In the genomic region with DNA sequence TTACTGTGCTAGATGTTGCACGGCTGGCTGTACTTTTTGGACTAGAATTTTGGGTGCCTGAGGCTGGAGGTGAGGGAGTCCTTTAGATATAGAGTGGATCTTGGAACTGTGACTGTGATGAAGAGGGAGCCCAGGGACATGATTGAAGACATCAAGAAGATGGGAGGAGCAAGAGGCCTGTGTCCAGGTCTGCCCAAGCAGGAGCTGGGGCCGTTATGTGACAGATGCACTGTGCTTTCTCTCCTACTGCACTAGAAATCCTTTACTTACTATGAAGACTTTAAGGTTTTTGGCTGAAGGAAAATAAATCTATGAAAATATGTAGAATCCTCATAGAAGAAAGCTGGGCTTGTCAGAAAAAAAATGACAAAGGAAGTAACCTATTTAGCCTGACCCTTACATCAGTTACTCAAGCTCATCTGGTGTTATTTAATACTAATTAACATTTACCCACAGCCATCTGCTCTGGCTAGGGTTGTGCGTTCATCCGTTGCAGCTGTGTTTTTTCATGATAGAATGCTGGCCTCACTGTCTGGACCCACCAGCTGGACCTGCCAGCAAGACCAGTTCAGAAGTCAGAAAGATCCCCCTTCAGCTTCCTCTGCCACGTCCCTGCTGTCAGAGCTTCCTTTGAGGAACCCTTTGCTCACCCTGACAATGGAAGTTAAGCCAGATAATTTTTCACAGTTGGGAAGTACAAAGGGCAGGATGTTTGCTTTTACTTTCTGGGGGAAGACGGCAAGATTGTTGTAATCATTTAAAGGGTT, we compare ENCODE assay signal across 13 cellular contexts. TPM values are rescaled to one million over a fixed set of nuclear protein-coding genes. Genes with fewer than 3 reads are reported as not detected.
DNase-seq lines count a peak whose midpoint lies in the region; ATAC-seq and TF ChIP-seq lines count a peak whose summit lies in the region.
"Had no signal": no experiment of that assay in that cellular context is flagged by ENCODE, and none has a peak within 500 bp of the region (broad histone marks: within the 10 kb centered on the region; RNA-seq: fewer than 3 reads in every experiment).

No MANE protein-coding gene starts in this region.

- H3K27me3 Mint-ChIP-seq in activated naive CD8-positive, alpha-beta T cell treated with anti-CD3 and anti-CD28 coated beads for 36 hours: no peaks in the 10 kb centered on the region

- H3K9me3 ChIP-seq in AG04450 (ENCODE audit: control insufficient read depth, insufficient read depth, low read length): no peaks in the 10 kb centered on the region
- H3K9me3 ChIP-seq in upper lobe of left lung: no peaks in the 10 kb centered on the region
- H3K9me3 ChIP-seq: neutrophil had no signal

- peak; percentile 15 for DNase-seq in AG04450 (ENCODE audit: low read depth, low spot score)
- peak; percentile 21 for DNase-seq in Daoy (ENCODE audit: low read depth)
- DNase-seq in SHP77 (lab: John Stamatoyannopoulos, UW): peak; percentile 67 to 74
- peak; percentile 30 for DNase-seq in kidney tubule cell (ENCODE audit: low spot score)
- no peak for DNase-seq in upper lobe of left lung
- no peak for DNase-seq in activated naive CD8-positive, alpha-beta T cell treated with anti-CD3 and anti-CD28 coated beads for 36 hours
- DNase-seq in MV-4-11 (lab: John Stamatoyannopoulos, UW): no peak
- no peak for DNase-seq in stimulated activated naive CD4-positive, alpha-beta T cell treated with Interleukin-2 at 50 U/mL for 16 hours (lab: John Stamatoyannopoulos, UW)
- DNase-seq: activated T-cell treated with anti-CD3 and anti-CD28 coated beads, Interleukin-2, amount 50 U/mL, for 48 hours; brain microvascular endothelial cell; stimulated activated CD4-positive, alpha-beta T cell treated with anti-CD3 and anti-CD28 coated beads, Interleukin-4, amount 100 ng/mL, for 24 hours had no signal

- no peak overlapping the region for H3K27ac Mint-ChIP-seq in activated naive CD8-positive, alpha-beta T cell treated with anti-CD3 and anti-CD28 coated beads for 36 hours

- no peak overlapping the region for H3K4me3 Mint-ChIP-seq in activated naive CD8-positive, alpha-beta T cell treated with anti-CD3 and anti-CD28 coated beads for 36 hours

- H3K4me1 Mint-ChIP-seq in activated naive CD8-positive, alpha-beta T cell treated with anti-CD3 and anti-CD28 coated beads for 36 hours: no peaks in the 10 kb centered on the region

- H3K36me3 ChIP-seq in upper lobe of left lung: peaks cover 0 to 21% (median 9%) of the 10 kb centered on the region in 4 donors

- POLR2A ChIA-PET in AG04450 (lab: Yijun Ruan, JAX): no interaction called here

- H3K9me3 Mint-ChIP-seq in activated naive CD8-positive, alpha-beta T cell treated with anti-CD3 and anti-CD28 coated beads for 36 hours: no peaks in the 10 kb centered on the region

- TF ChIP-seq CTCF in AG04450 (IDR thresholded peaks at IDR 0.05; ENCODE audit: low read depth, low read length): no peak
- TF ChIP-seq CTCF in upper lobe of left lung (IDR thresholded peaks at IDR 0.05): no peak

- no peak for TF ChIP-seq POLR2A in upper lobe of left lung (IDR thresholded peaks at IDR 0.05)

- TF ChIP-seq EP300 in upper lobe of left lung (IDR thresholded peaks at IDR 0.05): no peak

- no peaks in the 10 kb centered on the region for H3K36me3 Mint-ChIP-seq in activated naive CD8-positive, alpha-beta T cell treated with anti-CD3 and anti-CD28 coated beads for 36 hours

- peaks cover 0 to 6% (median 0%) of the 10 kb centered on the region in 4 donors for H3K4me1 ChIP-seq in upper lobe of left lung

- 53 to 57% methylated on average over 6 of the region's 6 CpGs for WGBS in upper lobe of left lung, 2 donors

- ATAC-seq in upper lobe of left lung (ENCODE audit: low FRiP score in 2 of 2): no peak

- no peak overlapping the region for H3K4me3 ChIP-seq in AG04450 (ENCODE audit: low read depth, low read length)
- H3K4me3 ChIP-seq in upper lobe of left lung: no peak overlapping the region

- H3K27ac ChIP-seq in AG04450 (ENCODE audit: low read depth, low read length) (no peak overlapping the region), upper lobe of left lung (no peak overlapping the region)
- H3K27ac ChIP-seq: brain microvascular endothelial cell, epithelial cell of prostate, neutrophil had no signal

- CTCF ChIA-PET in AG04450 (lab: Charles Lee): no interaction called here

- no peaks in the 10 kb centered on the region for H3K27me3 ChIP-seq in AG04450 (ENCODE audit: control insufficient read depth, insufficient read depth, low read length)
- no peaks in the 10 kb centered on the region for H3K27me3 ChIP-seq in upper lobe of left lung
- H3K27me3 ChIP-seq: brain microvascular endothelial cell, neutrophil had no signal

RNA-seq across cellular contexts. Expression of gene TSN, which starts 16.7 kb away (rescaled TPM):
- polyA plus RNA-seq in AG04450 (2011; rRNA removed): 61.0 and 77.3 TPM in 2 replicates
- polyA minus RNA-seq in AG04450 (2011; rRNA and poly(A)+ RNA removed): 29.9 and 38.2 TPM in 2 replicates
- 99.0 and 106 TPM in 2 replicates for total RNA-seq in Daoy (2014; rRNA removed; shearing (Covaris generic))
- total RNA-seq in upper lobe of left lung: 10 to 100 TPM in 5 of 6 donors, 1 to 10 TPM in 1; 8.3 to 52.8 (median 40.0) TPM
- 10 to 100 TPM; 94.8 to 99.5 TPM for total RNA-seq in activated naive CD8-positive, alpha-beta T cell treated with anti-CD3 and anti-CD28 coated beads for 36 hours

RNA-seq across cellular contexts. Expression of gene NIFK, which starts 35.5 kb away (rescaled TPM):
- polyA plus RNA-seq in AG04450 (2011; rRNA removed): 34.1 and 52.8 TPM in 2 replicates
- 12.0 and 15.0 TPM in 2 replicates for polyA minus RNA-seq in AG04450 (2011; rRNA and poly(A)+ RNA removed)
- total RNA-seq in Daoy (2014; rRNA removed; shearing (Covaris generic)): 158 and 175 TPM in 2 replicates
- total RNA-seq in upper lobe of left lung: 10 to 100 TPM; 10.8 to 57.6 (median 27.4) TPM
- 100 to 1,000 TPM; 186 to 202 TPM for total RNA-seq in activated naive CD8-positive, alpha-beta T cell treated with anti-CD3 and anti-CD28 coated beads for 36 hours

Comparison
In these comparisons a context has a peak if more than half of its experiments do, and no peak if none do; other contexts are left out.
1. DNase-seq: peak in AG04450 (single experiment), Daoy (single experiment), SHP77 (2 of 2) and kidney tubule cell (single experiment); none in upper lobe of left lung (0 of 2), activated naive CD8-positive, alpha-beta T cell treated with anti-CD3 and anti-CD28 coated beads for 36 hours (single experiment), MV-4-11 (single experiment) and stimulated activated naive CD4-positive, alpha-beta T cell treated with Interleukin-2 at 50 U/mL for 16 hours (single experiment).